In genomic region chr7:4737300-4737699, GRCh38 we compare ENCODE assay signal across 19 cellular contexts. TPM values are rescaled to one million over a fixed set of nuclear protein-coding genes. Genes with fewer than 3 reads are reported as not detected.
DNase-seq lines count a peak whose midpoint lies in the region; ATAC-seq, FAIRE-seq and TF ChIP-seq lines count a peak whose summit lies in the region.
"Had no signal": no experiment of that assay in that cellular context is flagged by ENCODE, and none has a peak within 500 bp of the region (broad histone marks: within the 10 kb centered on the region; RNA-seq: fewer than 3 reads in every experiment).

No MANE protein-coding gene starts in this region.

- no peak overlapping the region for H3K56ac ChIP-seq in H9 (ENCODE audit: insufficient read length, low read depth, low read length)

- H3K4me2 ChIP-seq in BLaER1 treated with 17β-estradiol and CSF1 and Interleukin-3, amounts not matched to agents 10 nM and 100 nM: peak overlapping the region in 7 of 11 experiments; percentile 73 to 91 (median 81); a peak in 10 of 22 replicates
- H3K4me2 ChIP-seq in H9 (ENCODE audit: insufficient read depth, insufficient read length, low read length) (no peak overlapping the region), astrocyte (ENCODE audit: low read length) (no peak overlapping the region)

- H2BK15ac ChIP-seq in H9 (ENCODE audit: low read depth, low read length): no peak overlapping the region

- TF ChIP-seq CTCF in H9 (conservative IDR thresholded peaks at IDR 0.05): no peak
- TF ChIP-seq CTCF in astrocyte (IDR thresholded peaks at IDR 0.05; ENCODE audit: insufficient read depth, low read depth, low read length): no peak
- TF ChIP-seq CTCF in nephron progenitor cell (IDR thresholded peaks at IDR 0.05): no peak
- no peak for TF ChIP-seq CTCF in GM13976 (IDR thresholded peaks at IDR 0.05; ENCODE audit: borderline replicate concordance, control extremely low read depth, extremely low read depth, insufficient read depth, missing control alignments)

- H4K5ac ChIP-seq in H9 (ENCODE audit: insufficient read length, low read depth, low read length): no peak overlapping the region

- H3K36me3 ChIP-seq in BLaER1 treated with 17β-estradiol and CSF1 and Interleukin-3, amounts not matched to agents 10 nM and 100 nM: peaks cover 21 to 48% (median 33%) of the 10 kb centered on the region in 11 experiments
- H3K36me3 ChIP-seq in astrocyte (ENCODE audit: insufficient read depth, low read length): peaks cover 8% of the 10 kb centered on the region

- H3K14ac ChIP-seq in H9 (ENCODE audit: insufficient read depth, low read length): no peak overlapping the region

- no CpG with 5 or more reads among the region's 15 CpGs for WGBS in H9 (ENCODE audit: extremely low coverage, insufficient read length, low lambda C conversion rate)

- H3K4me3 ChIP-seq in BLaER1 treated with 17β-estradiol and CSF1 and Interleukin-3, amounts not matched to agents 10 nM and 100 nM: no peak overlapping the region
- H3K4me3 ChIP-seq in astrocyte (ENCODE audit: insufficient read depth, low read depth, low read length): no peak overlapping the region
- H3K4me3 ChIP-seq: ascending aorta, SJSA1, suprapubic skin had no signal

- no peak overlapping the region for H2BK12ac ChIP-seq in H9 (ENCODE audit: insufficient read length, low read depth, low read length)

- DNase-seq in H9 (no peak), astrocyte (ENCODE audit: low read depth) (no peak), nephron progenitor cell (no peak), GM13976 (ENCODE audit: low spot score) (no peak)
- DNase-seq: activated CD4-positive, alpha-beta memory T cell treated with anti-CD3 and anti-CD28 coated beads, Interleukin-2, amount 10 ng/mL, durations not matched to agents 7 days and 5 days; DND-41; NCI-H1417; NCI-H524 treated with DMSO at 0.1 percent for 48 hours; posterior cingulate gyrus had no signal

- no peak overlapping the region for H3K4me3 Mint-ChIP-seq in H9
- no peak overlapping the region for H3K4me3 Mint-ChIP-seq in astrocyte (ENCODE audit: unreplicated experiment)
- H3K4me3 Mint-ChIP-seq in nephron progenitor cell: peak overlapping the region; percentile 20
- H3K4me3 Mint-ChIP-seq in stimulated activated memory B cell treated with anti-CD40 and anti-IgM and Interleukin-4, amounts not matched to agents 10 μg/mL and 1 μg/mL and 100 μg/mL, for 72 hours: no peak overlapping the region
- H3K4me3 Mint-ChIP-seq: activated CD4-positive, alpha-beta memory T cell treated with anti-CD3 and anti-CD28 coated beads, Interleukin-2, amount 10 ng/mL, durations not matched to agents 7 days and 5 days; CD8-positive, alpha-beta T cell; natural killer cell treated with Interleukin-12 subunit alpha and Interleukin-12 subunit beta and Interleukin-15 and Interleukin-18, amount 100 ng/mL, for 72 hours had no signal

- peak overlapping the region in 7 of 11 experiments; percentile 1 to 88 (median 81); a peak in 5 of 22 replicates for H3K27ac ChIP-seq in BLaER1 treated with 17β-estradiol and CSF1 and Interleukin-3, amounts not matched to agents 10 nM and 100 nM
- H3K27ac ChIP-seq in H9 (ENCODE audit: insufficient read length, low read depth, low read length) (no peak overlapping the region), astrocyte (ENCODE audit: low read depth, low read length) (no peak overlapping the region)
- H3K27ac ChIP-seq: suprapubic skin had no signal

- H3K9ac ChIP-seq in BLaER1 treated with 17β-estradiol and CSF1 and Interleukin-3, amounts not matched to agents 10 nM and 100 nM: no peak overlapping the region
- no peak overlapping the region for H3K9ac ChIP-seq in H9 (ENCODE audit: extremely low read depth, insufficient read length, low read length)
- no peak overlapping the region for H3K9ac ChIP-seq in astrocyte (ENCODE audit: low read length)

- in situ Hi-C loops in GM13976 (cut with MboI; ENCODE audit: low sequenced_read_pairs, unreplicated experiment): no loop called here

- peaks cover 0 to 7% (median 0%) of the 10 kb centered on the region in 11 experiments; a peak in 2 of 22 replicates for H3K9me3 ChIP-seq in BLaER1 treated with 17β-estradiol and CSF1 and Interleukin-3, amounts not matched to agents 10 nM and 100 nM (replicated peaks in 1 of 11)
- no peaks in the 10 kb centered on the region for H3K9me3 ChIP-seq in H9 (ENCODE audit: control insufficient read depth, low read depth, low read length)
- H3K9me3 ChIP-seq in astrocyte (ENCODE audit: insufficient read depth, low read depth, low read length): no peaks in the 10 kb centered on the region
- H3K9me3 ChIP-seq: ascending aorta, SJSA1, suprapubic skin had no signal

- H2BK20ac ChIP-seq in H9 (ENCODE audit: low read depth, low read length, poor library complexity, severe bottlenecking): no peak overlapping the region

- H2BK120ac ChIP-seq in H9 (ENCODE audit: low read depth, low read length, poor library complexity, severe bottlenecking): no peak overlapping the region

- no peaks in the 10 kb centered on the region for H3K79me1 ChIP-seq in H9 (ENCODE audit: insufficient read depth, low read depth, low read length, poor library complexity, severe bottlenecking)

- peaks cover 65 to 86% (median 78%) of the 10 kb centered on the region in 10 experiments for H3K4me1 ChIP-seq in BLaER1 treated with 17β-estradiol and CSF1 and Interleukin-3, amounts not matched to agents 10 nM and 100 nM
- H3K4me1 ChIP-seq in H9 (ENCODE audit: insufficient read depth, low read length) (no peaks in the 10 kb centered on the region), astrocyte (ENCODE audit: insufficient read depth, low read length) (peaks cover 25% of the 10 kb centered on the region)

- no peak for ATAC-seq in stimulated activated memory B cell treated with anti-CD40 and anti-IgM and Interleukin-4, amounts not matched to agents 10 μg/mL and 1 μg/mL and 100 μg/mL, for 72 hours
- ATAC-seq in GM21360 (IDR thresholded peaks at IDR 0.05; ENCODE audit: unreplicated experiment): no peak
- ATAC-seq: CD8-positive, alpha-beta T cell; natural killer cell treated with Interleukin-12 subunit alpha and Interleukin-12 subunit beta and Interleukin-15 and Interleukin-18, amount 100 ng/mL, for 72 hours; Panc1 had no signal

- no peaks in the 10 kb centered on the region for H3K27me3 ChIP-seq in BLaER1 treated with 17β-estradiol and CSF1 and Interleukin-3, amounts not matched to agents 10 nM and 100 nM
- H3K27me3 ChIP-seq in H9 (ENCODE audit: insufficient read depth, low read length) (no peaks in the 10 kb centered on the region; the same call in 1 of the 2 replicates), astrocyte (ENCODE audit: insufficient read depth, low read length) (no peaks in the 10 kb centered on the region)
- H3K27me3 ChIP-seq: ascending aorta, SJSA1, suprapubic skin had no signal

- no peak overlapping the region for H2AK5ac ChIP-seq in H9 (ENCODE audit: insufficient read length, low read length)

- no peak for FAIRE-seq in astrocyte (lab: Jason Lieb, UNC)
- FAIRE-seq: GM12892 had no signal

- no peak overlapping the region for H4K91ac ChIP-seq in H9 (ENCODE audit: insufficient read length, low read depth, low read length)

- H3K23ac ChIP-seq in H9 (ENCODE audit: insufficient read length, low read depth, low read length): no peak overlapping the region

- no peaks in the 10 kb centered on the region; a peak in 1 of 5 replicates for H3K9me3 Mint-ChIP-seq in H9
- no peaks in the 10 kb centered on the region for H3K9me3 Mint-ChIP-seq in astrocyte (ENCODE audit: unreplicated experiment)
- H3K9me3 Mint-ChIP-seq in nephron progenitor cell: no peaks in the 10 kb centered on the region
- H3K9me3 Mint-ChIP-seq in stimulated activated memory B cell treated with anti-CD40 and anti-IgM and Interleukin-4, amounts not matched to agents 10 μg/mL and 1 μg/mL and 100 μg/mL, for 72 hours: no peaks in the 10 kb centered on the region
- H3K9me3 Mint-ChIP-seq: activated CD4-positive, alpha-beta memory T cell treated with anti-CD3 and anti-CD28 coated beads, Interleukin-2, amount 10 ng/mL, durations not matched to agents 7 days and 5 days; CD8-positive, alpha-beta T cell; natural killer cell treated with Interleukin-12 subunit alpha and Interleukin-12 subunit beta and Interleukin-15 and Interleukin-18, amount 100 ng/mL, for 72 hours had no signal

- no peak overlapping the region for H3T11ph ChIP-seq in H9 (ENCODE audit: low read length)

- H2AFZ ChIP-seq in H9 (ENCODE audit: low read length): no peak overlapping the region
- H2AFZ ChIP-seq in astrocyte (ENCODE audit: low read depth, low read length): peak overlapping the region; percentile 9

- peaks cover 38 to 87% (median 55%) of the 10 kb centered on the region in 11 experiments for H4K20me1 ChIP-seq in BLaER1 treated with 17β-estradiol and CSF1 and Interleukin-3, amounts not matched to agents 10 nM and 100 nM
- no peaks in the 10 kb centered on the region for H4K20me1 ChIP-seq in H9 (ENCODE audit: control insufficient read depth, insufficient read depth, insufficient read length)
- H4K20me1 ChIP-seq in astrocyte (ENCODE audit: insufficient read depth, low read length): peaks cover 12% of the 10 kb centered on the region

- H3K4me1 Mint-ChIP-seq in H9 (peaks cover 14 to 15% of the 10 kb centered on the region in 2 experiments), astrocyte (ENCODE audit: low read depth, unreplicated experiment) (peaks cover 35% of the 10 kb centered on the region), nephron progenitor cell (peaks cover 79% of the 10 kb centered on the region)
- peaks cover 56% of the 10 kb centered on the region for H3K4me1 Mint-ChIP-seq in stimulated activated memory B cell treated with anti-CD40 and anti-IgM and Interleukin-4, amounts not matched to agents 10 μg/mL and 1 μg/mL and 100 μg/mL, for 72 hours

- no peaks in the 10 kb centered on the region for H3K23me2 ChIP-seq in H9 (ENCODE audit: insufficient read length, low read depth, low read length, poor library complexity, severe bottlenecking)

- H3K79me2 ChIP-seq in H9 (ENCODE audit: insufficient read depth, low read length) (no peaks in the 10 kb centered on the region), astrocyte (ENCODE audit: insufficient read depth, low read length) (peaks cover 74% of the 10 kb centered on the region)

- peaks cover 54% of the 10 kb centered on the region for H3K27me3 Mint-ChIP-seq in H9 (ENCODE audit: low read depth)
- H3K27me3 Mint-ChIP-seq in astrocyte (ENCODE audit: low read depth, unreplicated experiment): no peaks in the 10 kb centered on the region
- peaks cover 8% of the 10 kb centered on the region for H3K27me3 Mint-ChIP-seq in nephron progenitor cell (ENCODE audit: low read depth, poor library complexity)
- H3K27me3 Mint-ChIP-seq in stimulated activated memory B cell treated with anti-CD40 and anti-IgM and Interleukin-4, amounts not matched to agents 10 μg/mL and 1 μg/mL and 100 μg/mL, for 72 hours: no peaks in the 10 kb centered on the region
- H3K27me3 Mint-ChIP-seq: activated CD4-positive, alpha-beta memory T cell treated with anti-CD3 and anti-CD28 coated beads, Interleukin-2, amount 10 ng/mL, durations not matched to agents 7 days and 5 days; natural killer cell treated with Interleukin-12 subunit alpha and Interleukin-12 subunit beta and Interleukin-15 and Interleukin-18, amount 100 ng/mL, for 72 hours had no signal

- peaks cover 9 to 14% (median 13%) of the 10 kb centered on the region in 3 experiments for H3K36me3 Mint-ChIP-seq in H9 (ENCODE audit: insufficient read depth in 1 of 3, low read depth in 3 of 3)
- peaks cover 28% of the 10 kb centered on the region for H3K36me3 Mint-ChIP-seq in astrocyte (ENCODE audit: low read depth, unreplicated experiment)
- H3K36me3 Mint-ChIP-seq in nephron progenitor cell (ENCODE audit: low read depth): peaks cover 43% of the 10 kb centered on the region
- H3K36me3 Mint-ChIP-seq in stimulated activated memory B cell treated with anti-CD40 and anti-IgM and Interleukin-4, amounts not matched to agents 10 μg/mL and 1 μg/mL and 100 μg/mL, for 72 hours: peaks cover 50% of the 10 kb centered on the region
- H3K36me3 Mint-ChIP-seq: natural killer cell treated with Interleukin-12 subunit alpha and Interleukin-12 subunit beta and Interleukin-15 and Interleukin-18, amount 100 ng/mL, for 72 hours had no signal

- peak overlapping the region; percentile 2 for H3K18ac ChIP-seq in H9 (ENCODE audit: insufficient read length, low read depth, low read length)

- H2BK5ac ChIP-seq in H9 (ENCODE audit: insufficient read length, low read length): no peak overlapping the region

- no peak overlapping the region for H3K4ac ChIP-seq in H9 (ENCODE audit: low read depth, low read length)

- H3K27ac Mint-ChIP-seq in H9 (peak overlapping the region in 1 of 3 experiments; percentile 30; a peak in 1 of 7 replicates), astrocyte (ENCODE audit: unreplicated experiment) (no peak overlapping the region), nephron progenitor cell (peak overlapping the region; percentile 91)
- no peak overlapping the region for H3K27ac Mint-ChIP-seq in stimulated activated memory B cell treated with anti-CD40 and anti-IgM and Interleukin-4, amounts not matched to agents 10 μg/mL and 1 μg/mL and 100 μg/mL, for 72 hours
- H3K27ac Mint-ChIP-seq: activated CD4-positive, alpha-beta memory T cell treated with anti-CD3 and anti-CD28 coated beads, Interleukin-2, amount 10 ng/mL, durations not matched to agents 7 days and 5 days had no signal

- no peak overlapping the region for H4K8ac ChIP-seq in H9 (replicated peaks; ENCODE audit: insufficient read length, low read depth, low read length)

RNA-seq across cellular contexts. Expression of gene AP5Z1, which starts 38.1 kb away (rescaled TPM):
- total RNA-seq in H9 (2021): 38.3 and 39.2 TPM in 2 replicates
- total RNA-seq in astrocyte: 70.7 and 75.6 TPM in 2 replicates

RNA-seq across cellular contexts. Expression of gene FOXK1, which starts 55.2 kb away (rescaled TPM):
- total RNA-seq in H9 (2021) (14.4 and 14.8 TPM in 2 replicates), astrocyte (51.8 and 53.6 TPM in 2 replicates)

Comparison
In these comparisons a context has a peak if more than half of its experiments do, and no peak if none do; other contexts are left out.
1. H3K27ac ChIP-seq: peak in BLaER1 treated with 17β-estradiol and CSF1 and Interleukin-3, amounts not matched to agents 10 nM and 100 nM (7 of 11); none in H9 (single experiment) and astrocyte (single experiment).
2. H3K4me2 ChIP-seq: peak in BLaER1 treated with 17β-estradiol and CSF1 and Interleukin-3, amounts not matched to agents 10 nM and 100 nM (7 of 11); none in H9 (single experiment) and astrocyte (single experiment).